18 cellular contexts compared by ENCODE assay signal in genomic region chr6:79468116-79468515, GRCh38.
DNase-seq lines count a peak whose midpoint lies in the region; ATAC-seq and TF ChIP-seq lines count a peak whose summit lies in the region.
"Had no signal": no experiment of that assay in that cellular context is flagged by ENCODE, and none has a peak within 500 bp of the region (broad histone marks: within the 10 kb centered on the region; RNA-seq: fewer than 3 reads in every experiment).

No MANE protein-coding gene starts in this region.

- DNase-seq in AG08396 (ENCODE audit: low spot score) (peak; percentile 31), dedifferentiated amniotic fluid mesenchymal stem cell (ENCODE audit: extremely low spot score) (peak; percentile 21), left kidney (ENCODE audit: low read depth, low spot score) (peak; percentile 22), HK-2 (ENCODE audit: unreplicated experiment) (no peak)
- DNase-seq in activated CD4-positive, alpha-beta T cell treated with anti-CD3 and anti-CD28 coated beads for 4 hours, result no peak
- DNase-seq in activated naive CD8-positive, alpha-beta T cell treated with anti-CD3 and anti-CD28 coated beads, Interleukin-2, amount 50 U/mL, for 24 hours, result no peak
- DNase-seq: GF-D8; KG1; mucosa of descending colon; NCI-H1436; ovary; SIG-M5; stimulated activated naive B cell treated with anti-CD40 and anti-IgM and Interleukin-4, amounts not matched to agents 10 μg/mL and 1 μg/mL and 100 μg/mL, for 72 hours had no signal

- no peak for ATAC-seq in esophagus mucosa
- no peak for ATAC-seq in activated naive CD8-positive, alpha-beta T cell treated with anti-CD3 and anti-CD28 coated beads, Interleukin-2, amount 50 U/mL, for 24 hours
- ATAC-seq: activated naive CD4-positive, alpha-beta T cell treated with anti-CD3 and anti-CD28 coated beads, Interleukin-2, amount 50 U/mL, for 72 hours; mucosa of descending colon; stimulated activated naive B cell treated with anti-CD40 and anti-IgM and Interleukin-4, amounts not matched to agents 10 μg/mL and 1 μg/mL and 100 μg/mL, for 72 hours had no signal

- peak; percentile 12; the same call in 1 of the 2 replicates for TF ChIP-seq EP300 in Ishikawa (IDR thresholded peaks at IDR 0.05; ENCODE audit: borderline replicate concordance)

- no peak overlapping the region for H3K27ac Mint-ChIP-seq in activated naive CD8-positive, alpha-beta T cell treated with anti-CD3 and anti-CD28 coated beads, Interleukin-2, amount 50 U/mL, for 24 hours
- H3K27ac Mint-ChIP-seq: activated naive CD4-positive, alpha-beta T cell treated with anti-CD3 and anti-CD28 coated beads, Interleukin-2, amount 50 U/mL, for 72 hours; stimulated activated naive B cell treated with anti-CD40 and anti-IgM and Interleukin-4, amounts not matched to agents 10 μg/mL and 1 μg/mL and 100 μg/mL, for 72 hours; T-helper 2 cell treated with Interferon-gamma antibody and Interleukin-4, amounts not matched to agents 5 μg/mL and 100 μg/mL, for 36 hours had no signal

- no peaks in the 10 kb centered on the region for H3K4me1 Mint-ChIP-seq in activated naive CD8-positive, alpha-beta T cell treated with anti-CD3 and anti-CD28 coated beads, Interleukin-2, amount 50 U/mL, for 24 hours
- H3K4me1 Mint-ChIP-seq: stimulated activated naive B cell treated with anti-CD40 and anti-IgM and Interleukin-4, amounts not matched to agents 10 μg/mL and 1 μg/mL and 100 μg/mL, for 72 hours had no signal

- peaks cover 15% of the 10 kb centered on the region for H3K27me3 Mint-ChIP-seq in activated naive CD8-positive, alpha-beta T cell treated with anti-CD3 and anti-CD28 coated beads, Interleukin-2, amount 50 U/mL, for 24 hours
- H3K27me3 Mint-ChIP-seq: type B pancreatic cell had no signal

- no peaks in the 10 kb centered on the region for H3K36me3 Mint-ChIP-seq in activated naive CD8-positive, alpha-beta T cell treated with anti-CD3 and anti-CD28 coated beads, Interleukin-2, amount 50 U/mL, for 24 hours (ENCODE audit: low read depth)
- H3K36me3 Mint-ChIP-seq: activated naive CD4-positive, alpha-beta T cell treated with anti-CD3 and anti-CD28 coated beads, Interleukin-2, amount 50 U/mL, for 72 hours; stimulated activated naive B cell treated with anti-CD40 and anti-IgM and Interleukin-4, amounts not matched to agents 10 μg/mL and 1 μg/mL and 100 μg/mL, for 72 hours; type B pancreatic cell had no signal

- H3K4me3 Mint-ChIP-seq in activated naive CD8-positive, alpha-beta T cell treated with anti-CD3 and anti-CD28 coated beads, Interleukin-2, amount 50 U/mL, for 24 hours, result no peak overlapping the region
- H3K4me3 Mint-ChIP-seq: stimulated activated naive B cell treated with anti-CD40 and anti-IgM and Interleukin-4, amounts not matched to agents 10 μg/mL and 1 μg/mL and 100 μg/mL, for 72 hours; T-helper 2 cell treated with Interferon-gamma antibody and Interleukin-4, amounts not matched to agents 5 μg/mL and 100 μg/mL, for 36 hours; type B pancreatic cell had no signal

- no peak for TF ChIP-seq RAD21 in Ishikawa (IDR thresholded peaks at IDR 0.05; ENCODE audit: low read depth)

- H3K9me3 Mint-ChIP-seq in activated naive CD8-positive, alpha-beta T cell treated with anti-CD3 and anti-CD28 coated beads, Interleukin-2, amount 50 U/mL, for 24 hours, result no peaks in the 10 kb centered on the region
- H3K9me3 Mint-ChIP-seq: activated naive CD4-positive, alpha-beta T cell treated with anti-CD3 and anti-CD28 coated beads, Interleukin-2, amount 50 U/mL, for 72 hours; stimulated activated naive B cell treated with anti-CD40 and anti-IgM and Interleukin-4, amounts not matched to agents 10 μg/mL and 1 μg/mL and 100 μg/mL, for 72 hours; T-helper 2 cell treated with Interferon-gamma antibody and Interleukin-4, amounts not matched to agents 5 μg/mL and 100 μg/mL, for 36 hours; type B pancreatic cell had no signal

TF ChIP-seq in Ishikawa, 13 proteins besides CTCF, POLR2A, EP300 and RAD21:
- peak; percentile 78 for TF ChIP-seq TEAD4 (IDR thresholded peaks at IDR 0.05)
- TF ChIP-seq EGR1 (IDR thresholded peaks at IDR 0.05), result no peak

Comparison
In these comparisons a context has a peak if more than half of its experiments do, and no peak if none do; other contexts are left out.
1. DNase-seq: peak in AG08396 (single experiment), dedifferentiated amniotic fluid mesenchymal stem cell (single experiment) and left kidney (single experiment); none in HK-2 (single experiment), activated CD4-positive, alpha-beta T cell treated with anti-CD3 and anti-CD28 coated beads for 4 hours (0 of 2) and activated naive CD8-positive, alpha-beta T cell treated with anti-CD3 and anti-CD28 coated beads, Interleukin-2, amount 50 U/mL, for 24 hours (single experiment).